ENCODE assay signal across 15 cellular contexts in genomic region chr6:30127238-30128093, GRCh38. TPM values are rescaled to one million over a fixed set of nuclear protein-coding genes. Genes with fewer than 3 reads are reported as not detected.
DNase-seq lines count a peak whose midpoint lies in the region; ATAC-seq, FAIRE-seq and TF ChIP-seq lines count a peak whose summit lies in the region.
"Had no signal": no experiment of that assay in that cellular context is flagged by ENCODE, and none has a peak within 500 bp of the region (broad histone marks: within the 10 kb centered on the region; RNA-seq: fewer than 3 reads in every experiment).

No MANE protein-coding gene starts in this region.

- H3K36me3 Mint-ChIP-seq in activated B cell treated with CpG ODN at 0.5 μM for 24 hours (ENCODE audit: low read depth) (no peaks in the 10 kb centered on the region), nephron progenitor cell (ENCODE audit: low read depth) (no peaks in the 10 kb centered on the region)
- H3K36me3 Mint-ChIP-seq: activated naive CD8-positive, alpha-beta T cell treated with anti-CD3 and anti-CD28 coated beads, Interleukin-2, amount 10 ng/mL, durations not matched to agents 7 days and 5 days had no signal

- H3K27ac Mint-ChIP-seq in activated B cell treated with CpG ODN at 0.5 μM for 24 hours, result no peak overlapping the region
- no peak overlapping the region for H3K27ac Mint-ChIP-seq in nephron progenitor cell
- H3K27ac Mint-ChIP-seq: activated naive CD8-positive, alpha-beta T cell treated with anti-CD3 and anti-CD28 coated beads, Interleukin-2, amount 10 ng/mL, durations not matched to agents 7 days and 5 days had no signal

- intact Hi-C loops in activated B cell treated with CpG ODN at 0.5 μM for 24 hours (cut with micrococcal nuclease) (no loop called here), left ventricle myocardium superior (cut with micrococcal nuclease) (no loop called here), HepG2 (cut with micrococcal nuclease; ENCODE audit: unreplicated experiment) (no loop called here)

- H3K9me3 ChIP-seq in BLaER1, result no peaks in the 10 kb centered on the region
- H3K9me3 ChIP-seq in HepG2 (ENCODE audit: low read length), result no peaks in the 10 kb centered on the region

- ATAC-seq in activated B cell treated with CpG ODN at 0.5 μM for 24 hours (ENCODE audit: low read depth) (peak; percentile 76), left ventricle myocardium superior (peak; percentile 29), HepG2 (no peak)

- no peak for TF ChIP-seq CTCF in activated B cell treated with CpG ODN at 0.5 μM for 24 hours (IDR thresholded peaks at IDR 0.05)
- TF ChIP-seq CTCF in nephron progenitor cell (IDR thresholded peaks at IDR 0.05), result no peak
- no peak for TF ChIP-seq CTCF in HepG2 (CRISPR knock-in tag; IDR thresholded peaks at IDR 0.05)

- 79% methylated on average over 50 of the region's 50 CpGs for WGBS in HepG2 (ENCODE audit: low lambda C conversion rate)

- no peak for TF ChIP-seq POLR2A in HepG2 (IDR thresholded peaks at IDR 0.05; ENCODE audit: insufficient read depth in 1 of 2, low read depth in 2 of 2, low read length in 2 of 2)

- H3K4me3 ChIP-seq in BLaER1, result peak overlapping the region; percentile 55
- no peak overlapping the region for H3K4me3 ChIP-seq in HepG2 (replicated peaks in 1 of 3; ENCODE audit: insufficient read depth in 1 of 3, low read depth in 2 of 3, low read length in 3 of 3)

- no peaks in the 10 kb centered on the region for H3K79me2 ChIP-seq in HepG2 (ENCODE audit: insufficient read depth, low read length)

- H3K27me3 Mint-ChIP-seq in activated B cell treated with CpG ODN at 0.5 μM for 24 hours (peaks cover 53% of the 10 kb centered on the region), nephron progenitor cell (ENCODE audit: low read depth, poor library complexity) (peaks cover 90% of the 10 kb centered on the region)

- no peak overlapping the region for H2AFZ ChIP-seq in HepG2 (ENCODE audit: low read length)

- POLR2A ChIA-PET in activated B cell treated with CpG ODN at 0.5 μM for 24 hours (lab: Charles Lee) (interaction anchor here (0.9 kb wide), 1 partner anchor 67 kb away, joined by 3 read pairs; the partner anchor contains the start of gene POLR1H), HepG2 (lab: Yijun Ruan, JAX) (interaction anchor here (1.1 to 1.2 kb wide), 3 partner anchors 14 to 36 kb away, joined by 3 to 7 read pairs (median 4); partner anchors contain the start of genes TRIM15 and TRIM31)

- H4K20me1 ChIP-seq in BLaER1 (no peaks in the 10 kb centered on the region), HepG2 (ENCODE audit: insufficient read depth, low read length) (no peaks in the 10 kb centered on the region)

- H3K36me3 ChIP-seq in BLaER1, result no peaks in the 10 kb centered on the region
- H3K36me3 ChIP-seq in HepG2 (replicated peaks in 1 of 2; ENCODE audit: control insufficient read depth in 1 of 2, insufficient read depth in 2 of 2, low read length in 2 of 2), result no peaks in the 10 kb centered on the region

- in situ Hi-C loops in HepG2 (cut with HindIII; ENCODE audit: extremely low pct_ligation_motif_present, low pct_unique_long_range_greater_than_20kb), result no loop called here

- H3K9ac ChIP-seq in BLaER1, result 0 out of 2 replicates have a peak overlapping the region, but pooled peaks have one; percentile 30
- H3K9ac ChIP-seq in HepG2 (ENCODE audit: insufficient read depth, low read depth, low read length), result no peak overlapping the region

- no TSS peak for BruUV-seq in HepG2 (replicated peaks; lab: Mats Ljungman, UMichigan)

- peaks cover 54% of the 10 kb centered on the region for H3K4me1 ChIP-seq in BLaER1
- peaks cover 63% of the 10 kb centered on the region for H3K4me1 ChIP-seq in HepG2 (ENCODE audit: insufficient read depth, low read length)

- FAIRE-seq in HepG2 (lab: Jason Lieb, UNC), result no peak
- FAIRE-seq: RCC 7860 had no signal

- TF ChIP-seq EP300 in HepG2 (IDR thresholded peaks at IDR 0.05; ENCODE audit: low read depth in 2 of 2, low read length in 2 of 2), result no peak
- no peak for TF ChIP-seq EP300 in HepG2 (CRISPR knock-in tag; IDR thresholded peaks at IDR 0.05; ENCODE audit: borderline replicate concordance)

- peaks cover 28% of the 10 kb centered on the region for H3K27me3 ChIP-seq in BLaER1
- H3K27me3 ChIP-seq in HepG2 (ENCODE audit: control insufficient read depth in 1 of 2, insufficient read depth in 2 of 2, low read length in 2 of 2), result no peaks in the 10 kb centered on the region

- DNase-seq in activated B cell treated with CpG ODN at 0.5 μM for 24 hours, result no peak
- no peak for DNase-seq in left ventricle myocardium superior
- peak; percentile 55 for DNase-seq in nephron progenitor cell
- DNase-seq in NOMO-1 treated with dmso at 0.1 percent for 144 hours (lab: John Stamatoyannopoulos, UW; ENCODE audit: unreplicated experiment), result no peak
- no peak for DNase-seq in KG1 (lab: John Stamatoyannopoulos, UW)
- no peak for DNase-seq in NCI-H146 treated with DMSO at 0.1 percent for 48 hours (lab: John Stamatoyannopoulos, UW; ENCODE audit: unreplicated experiment)
- DNase-seq in HepG2 (ENCODE audit: low spot score), result no peak
- DNase-seq: activated naive CD8-positive, alpha-beta T cell treated with anti-CD3 and anti-CD28 coated beads, Interleukin-2, amount 10 ng/mL, durations not matched to agents 7 days and 5 days; DMS79 treated with DMSO at 0.1 percent for 48 hours; NCI-H226; stimulated activated CD4-positive, alpha-beta T cell treated with anti-CD3 and anti-CD28 coated beads, Interleukin-12 subunit alpha, Interleukin-12 subunit beta, amount 100 ng/mL, for 4 hours had no signal

- no peak for TF ChIP-seq RAD21 in HepG2 (CRISPR knock-in tag; IDR thresholded peaks at IDR 0.05)

- no peak overlapping the region for H3K4me3 Mint-ChIP-seq in activated B cell treated with CpG ODN at 0.5 μM for 24 hours
- H3K4me3 Mint-ChIP-seq in nephron progenitor cell, result peak overlapping the region; percentile 82
- H3K4me3 Mint-ChIP-seq: activated naive CD8-positive, alpha-beta T cell treated with anti-CD3 and anti-CD28 coated beads, Interleukin-2, amount 10 ng/mL, durations not matched to agents 7 days and 5 days had no signal

- H3K27ac ChIP-seq in BLaER1 (peak overlapping the region; percentile 60), HepG2 (ENCODE audit: extremely low read length, insufficient read depth, low read length) (no peak overlapping the region)
- H3K27ac ChIP-seq: dorsolateral prefrontal cortex had no signal

- peaks cover 15% of the 10 kb centered on the region for H3K4me1 Mint-ChIP-seq in activated B cell treated with CpG ODN at 0.5 μM for 24 hours
- H3K4me1 Mint-ChIP-seq in nephron progenitor cell, result peaks cover 20% of the 10 kb centered on the region

- CTCF ChIA-PET in activated B cell treated with CpG ODN at 0.5 μM for 24 hours (lab: Charles Lee) (interaction anchor here (0.7 to 1.4 kb wide), 3 partner anchors 24 to 629 kb away, joined by 3 to 8 read pairs (median 6); no protein-coding TSS in a partner anchor), HepG2 (lab: Yijun Ruan, JAX; ENCODE audit: low intra/inter-chr PET ratio, low total read pairs) (interaction anchor here (6.5 kb wide), 1 partner anchor 24 kb away, joined by 140 read pairs; no protein-coding TSS in a partner anchor)

- H3K9me3 Mint-ChIP-seq in activated B cell treated with CpG ODN at 0.5 μM for 24 hours (no peaks in the 10 kb centered on the region), nephron progenitor cell (no peaks in the 10 kb centered on the region)
- H3K9me3 Mint-ChIP-seq: activated naive CD8-positive, alpha-beta T cell treated with anti-CD3 and anti-CD28 coated beads, Interleukin-2, amount 10 ng/mL, durations not matched to agents 7 days and 5 days had no signal

- H3K4me2 ChIP-seq in BLaER1 (peak overlapping the region; percentile 86), HepG2 (ENCODE audit: low read depth, low read length) (no peak overlapping the region)

RNA-seq across cellular contexts. Expression of gene TRIM40, which starts 8.5 kb away (rescaled TPM):
- total RNA-seq in activated B cell treated with CpG ODN at 0.5 μM for 24 hours, result not detected in 2 replicates
- total RNA-seq in left ventricle myocardium superior, result not detected
- total RNA-seq in HepG2 (2016; rRNA removed; fragmentation: Illumina TruSeq; extraction: Trizol), result 0.13 TPM in 1 of 2 replicates, not detected in the other
- not detected in 2 replicates for total RNA-seq in HepG2 (2016; cell fraction: cytosol; rRNA removed; fragmentation: Illumina TruSeq; extraction: Trizol; ENCODE audit: low read depth)
- total RNA-seq in HepG2 (2016; cell fraction: insoluble cytoplasmic fraction; rRNA removed; fragmentation: Illumina TruSeq; extraction: Trizol), result 0.09 and 0.10 TPM in 2 replicates
- not detected in 2 replicates for total RNA-seq in HepG2 (2016; cell fraction: membrane; rRNA removed; fragmentation: Illumina TruSeq; extraction: Trizol)
- not detected in 2 replicates for total RNA-seq in HepG2 (2016; cell fraction: nucleus; rRNA removed; fragmentation: Illumina TruSeq; extraction: Trizol)
- polyA plus RNA-seq in HepG2 (2011; rRNA removed), result 0.58 and 0.88 TPM in 2 replicates
- polyA plus RNA-seq in HepG2 (2011; cell fraction: cytosol; rRNA removed), result 0.39 and 0.55 TPM in 2 replicates
- 0.53 and 0.64 TPM in 2 replicates for polyA plus RNA-seq in HepG2 (2011; cell fraction: nucleus; rRNA removed)
- 0.29 TPM in 1 of 2 replicates, not detected in the other for polyA plus RNA-seq in HepG2 (2012)
- polyA plus RNA-seq in HepG2 (2016; cell fraction: cytosol; fragmentation: Illumina TruSeq; extraction: Trizol; ENCODE audit: low read depth), result not detected in 2 replicates
- 0.12 TPM in 1 of 2 replicates, not detected in the other for polyA plus RNA-seq in HepG2 (2016; cell fraction: insoluble cytoplasmic fraction; fragmentation: Illumina TruSeq; extraction: Trizol; ENCODE audit: low read depth)
- polyA plus RNA-seq in HepG2 (2016; cell fraction: membrane; fragmentation: Illumina TruSeq; extraction: Trizol; ENCODE audit: low read depth), result not detected in 2 replicates
- polyA plus RNA-seq in HepG2 (2016; cell fraction: nucleus; fragmentation: Illumina TruSeq; extraction: Trizol; ENCODE audit: insufficient read depth, low read depth), result not detected in 2 replicates
- 0.21 and 0.82 TPM in 2 replicates for polyA minus RNA-seq in HepG2 (2011; rRNA and poly(A)+ RNA removed; ENCODE audit: low replicate concordance)
- 0.69 TPM in 1 of 2 replicates, not detected in the other for polyA minus RNA-seq in HepG2 (2011; cell fraction: cytosol; rRNA and poly(A)+ RNA removed)
- polyA minus RNA-seq in HepG2 (2011; cell fraction: nucleus; rRNA and poly(A)+ RNA removed), result 0.64 and 0.75 TPM in 2 replicates
- total RNA-seq: activated naive CD8-positive, alpha-beta T cell treated with anti-CD3 and anti-CD28 coated beads, Interleukin-2, amount 10 ng/mL, durations not matched to agents 7 days and 5 days; dorsolateral prefrontal cortex; myocyte had no signal

RNA-seq across cellular contexts. Expression of gene TRIM31, which starts 14.6 kb away (rescaled TPM):
- not detected in 2 replicates for total RNA-seq in activated B cell treated with CpG ODN at 0.5 μM for 24 hours
- total RNA-seq in left ventricle myocardium superior, result not detected
- 0.51 TPM in 1 of 2 replicates, not detected in the other for total RNA-seq in HepG2 (2016; rRNA removed; fragmentation: Illumina TruSeq; extraction: Trizol)
- not detected in 2 replicates for total RNA-seq in HepG2 (2016; cell fraction: cytosol; rRNA removed; fragmentation: Illumina TruSeq; extraction: Trizol; ENCODE audit: low read depth)
- 0.11 TPM in 1 of 2 replicates, not detected in the other for total RNA-seq in HepG2 (2016; cell fraction: insoluble cytoplasmic fraction; rRNA removed; fragmentation: Illumina TruSeq; extraction: Trizol)
- total RNA-seq in HepG2 (2016; cell fraction: membrane; rRNA removed; fragmentation: Illumina TruSeq; extraction: Trizol), result not detected in 2 replicates
- 0.16 and 0.19 TPM in 2 replicates for total RNA-seq in HepG2 (2016; cell fraction: nucleus; rRNA removed; fragmentation: Illumina TruSeq; extraction: Trizol)
- 0.13 and 0.33 TPM in 2 replicates for polyA plus RNA-seq in HepG2 (2011; rRNA removed)
- polyA plus RNA-seq in HepG2 (2011; cell fraction: cytosol; rRNA removed), result 0.07 and 0.09 TPM in 2 replicates
- polyA plus RNA-seq in HepG2 (2011; cell fraction: nucleus; rRNA removed), result 0.76 and 0.97 TPM in 2 replicates
- 3.9 and 7.8 TPM in 2 replicates for polyA plus RNA-seq in HepG2 (2012)
- 0.08 and 0.22 TPM in 2 replicates for polyA plus RNA-seq in HepG2 (2016; cell fraction: cytosol; fragmentation: Illumina TruSeq; extraction: Trizol; ENCODE audit: low read depth)
- polyA plus RNA-seq in HepG2 (2016; cell fraction: insoluble cytoplasmic fraction; fragmentation: Illumina TruSeq; extraction: Trizol; ENCODE audit: low read depth), result not detected in 2 replicates
- not detected in 2 replicates for polyA plus RNA-seq in HepG2 (2016; cell fraction: membrane; fragmentation: Illumina TruSeq; extraction: Trizol; ENCODE audit: low read depth)
- polyA plus RNA-seq in HepG2 (2016; cell fraction: nucleus; fragmentation: Illumina TruSeq; extraction: Trizol; ENCODE audit: insufficient read depth, low read depth), result 0.30 TPM in 1 of 2 replicates, not detected in the other
- polyA minus RNA-seq in HepG2 (2011; rRNA and poly(A)+ RNA removed; ENCODE audit: low replicate concordance), result 0.09 and 0.16 TPM in 2 replicates
- not detected in 2 replicates for polyA minus RNA-seq in HepG2 (2011; cell fraction: cytosol; rRNA and poly(A)+ RNA removed)
- polyA minus RNA-seq in HepG2 (2011; cell fraction: nucleus; rRNA and poly(A)+ RNA removed), result 1.3 and 3.5 TPM in 2 replicates
- total RNA-seq: activated naive CD8-positive, alpha-beta T cell treated with anti-CD3 and anti-CD28 coated beads, Interleukin-2, amount 10 ng/mL, durations not matched to agents 7 days and 5 days; dorsolateral prefrontal cortex; myocyte had no signal

RNA-seq across cellular contexts. Expression of gene TRIM10, which starts 33.5 kb away (rescaled TPM):
- not detected in 2 replicates for total RNA-seq in activated B cell treated with CpG ODN at 0.5 μM for 24 hours
- not detected for total RNA-seq in left ventricle myocardium superior
- 4.1 and 4.5 TPM in 2 replicates for total RNA-seq in HepG2 (2016; rRNA removed; fragmentation: Illumina TruSeq; extraction: Trizol)
- 0.44 and 0.61 TPM in 2 replicates for total RNA-seq in HepG2 (2016; cell fraction: cytosol; rRNA removed; fragmentation: Illumina TruSeq; extraction: Trizol; ENCODE audit: low read depth)
- total RNA-seq in HepG2 (2016; cell fraction: insoluble cytoplasmic fraction; rRNA removed; fragmentation: Illumina TruSeq; extraction: Trizol), result 3.6 and 4.2 TPM in 2 replicates
- 2.1 and 2.3 TPM in 2 replicates for total RNA-seq in HepG2 (2016; cell fraction: membrane; rRNA removed; fragmentation: Illumina TruSeq; extraction: Trizol)
- 4.0 and 4.1 TPM in 2 replicates for total RNA-seq in HepG2 (2016; cell fraction: nucleus; rRNA removed; fragmentation: Illumina TruSeq; extraction: Trizol)
- polyA plus RNA-seq in HepG2 (2011; rRNA removed), result 6.8 and 7.6 TPM in 2 replicates
- polyA plus RNA-seq in HepG2 (2011; cell fraction: cytosol; rRNA removed), result 3.3 and 4.0 TPM in 2 replicates
- 11.9 and 13.4 TPM in 2 replicates for polyA plus RNA-seq in HepG2 (2011; cell fraction: nucleus; rRNA removed)
- polyA plus RNA-seq in HepG2 (2012), result 4.9 and 6.0 TPM in 2 replicates
- polyA plus RNA-seq in HepG2 (2016; cell fraction: cytosol; fragmentation: Illumina TruSeq; extraction: Trizol; ENCODE audit: low read depth), result 0.32 and 0.33 TPM in 2 replicates
- polyA plus RNA-seq in HepG2 (2016; cell fraction: insoluble cytoplasmic fraction; fragmentation: Illumina TruSeq; extraction: Trizol; ENCODE audit: low read depth), result 4.6 and 4.8 TPM in 2 replicates
- polyA plus RNA-seq in HepG2 (2016; cell fraction: membrane; fragmentation: Illumina TruSeq; extraction: Trizol; ENCODE audit: low read depth), result 1.0 and 1.3 TPM in 2 replicates
- polyA plus RNA-seq in HepG2 (2016; cell fraction: nucleus; fragmentation: Illumina TruSeq; extraction: Trizol; ENCODE audit: insufficient read depth, low read depth), result 8.1 and 9.5 TPM in 2 replicates
- polyA minus RNA-seq in HepG2 (2011; rRNA and poly(A)+ RNA removed; ENCODE audit: low replicate concordance), result 0.05 and 3.6 TPM in 2 replicates
- polyA minus RNA-seq in HepG2 (2011; cell fraction: cytosol; rRNA and poly(A)+ RNA removed), result 2.0 and 2.2 TPM in 2 replicates
- 4.0 and 5.1 TPM in 2 replicates for polyA minus RNA-seq in HepG2 (2011; cell fraction: nucleus; rRNA and poly(A)+ RNA removed)
- total RNA-seq: activated naive CD8-positive, alpha-beta T cell treated with anti-CD3 and anti-CD28 coated beads, Interleukin-2, amount 10 ng/mL, durations not matched to agents 7 days and 5 days; myocyte had no signal

RNA-seq across cellular contexts. Expression of gene TRIM15, which starts 35.9 kb away (rescaled TPM):
- total RNA-seq in activated B cell treated with CpG ODN at 0.5 μM for 24 hours, result not detected in 2 replicates
- total RNA-seq in left ventricle myocardium superior, result not detected
- total RNA-seq in HepG2 (2016; rRNA removed; fragmentation: Illumina TruSeq; extraction: Trizol), result 30.4 and 35.1 TPM in 2 replicates
- 5.9 and 7.6 TPM in 2 replicates for total RNA-seq in HepG2 (2016; cell fraction: cytosol; rRNA removed; fragmentation: Illumina TruSeq; extraction: Trizol; ENCODE audit: low read depth)
- total RNA-seq in HepG2 (2016; cell fraction: insoluble cytoplasmic fraction; rRNA removed; fragmentation: Illumina TruSeq; extraction: Trizol), result 25.6 and 34.0 TPM in 2 replicates
- 13.2 and 15.4 TPM in 2 replicates for total RNA-seq in HepG2 (2016; cell fraction: membrane; rRNA removed; fragmentation: Illumina TruSeq; extraction: Trizol)
- total RNA-seq in HepG2 (2016; cell fraction: nucleus; rRNA removed; fragmentation: Illumina TruSeq; extraction: Trizol), result 26.9 and 31.0 TPM in 2 replicates
- 38.2 and 41.7 TPM in 2 replicates for polyA plus RNA-seq in HepG2 (2011; rRNA removed)
- 29.0 and 39.2 TPM in 2 replicates for polyA plus RNA-seq in HepG2 (2011; cell fraction: cytosol; rRNA removed)
- polyA plus RNA-seq in HepG2 (2011; cell fraction: nucleus; rRNA removed), result 86.1 and 97.2 TPM in 2 replicates
- 34.9 and 37.3 TPM in 2 replicates for polyA plus RNA-seq in HepG2 (2012)
- polyA plus RNA-seq in HepG2 (2016; cell fraction: cytosol; fragmentation: Illumina TruSeq; extraction: Trizol; ENCODE audit: low read depth), result 4.4 and 6.6 TPM in 2 replicates
- polyA plus RNA-seq in HepG2 (2016; cell fraction: insoluble cytoplasmic fraction; fragmentation: Illumina TruSeq; extraction: Trizol; ENCODE audit: low read depth), result 20.8 and 23.2 TPM in 2 replicates
- polyA plus RNA-seq in HepG2 (2016; cell fraction: membrane; fragmentation: Illumina TruSeq; extraction: Trizol; ENCODE audit: low read depth), result 8.8 and 10.0 TPM in 2 replicates
- polyA plus RNA-seq in HepG2 (2016; cell fraction: nucleus; fragmentation: Illumina TruSeq; extraction: Trizol; ENCODE audit: insufficient read depth, low read depth), result 40.0 and 40.3 TPM in 2 replicates
- 0.12 and 47.7 TPM in 2 replicates for polyA minus RNA-seq in HepG2 (2011; rRNA and poly(A)+ RNA removed; ENCODE audit: low replicate concordance)
- polyA minus RNA-seq in HepG2 (2011; cell fraction: cytosol; rRNA and poly(A)+ RNA removed), result 22.0 and 26.2 TPM in 2 replicates
- 45.7 and 67.4 TPM in 2 replicates for polyA minus RNA-seq in HepG2 (2011; cell fraction: nucleus; rRNA and poly(A)+ RNA removed)
- total RNA-seq: activated naive CD8-positive, alpha-beta T cell treated with anti-CD3 and anti-CD28 coated beads, Interleukin-2, amount 10 ng/mL, durations not matched to agents 7 days and 5 days; dorsolateral prefrontal cortex; myocyte had no signal

RNA-seq across cellular contexts. Expression of gene RNF39, which starts 51.9 kb away (rescaled TPM):
- total RNA-seq in activated B cell treated with CpG ODN at 0.5 μM for 24 hours (not detected in 2 replicates), left ventricle myocardium superior (not detected), HepG2 (2016; rRNA removed; fragmentation: Illumina TruSeq; extraction: Trizol) (0.13 TPM in 2 replicates)
- not detected in 2 replicates for total RNA-seq in HepG2 (2016; cell fraction: cytosol; rRNA removed; fragmentation: Illumina TruSeq; extraction: Trizol; ENCODE audit: low read depth)
- total RNA-seq in HepG2 (2016; cell fraction: insoluble cytoplasmic fraction; rRNA removed; fragmentation: Illumina TruSeq; extraction: Trizol), result 0.24 TPM in 1 of 2 replicates, not detected in the other
- total RNA-seq in HepG2 (2016; cell fraction: membrane; rRNA removed; fragmentation: Illumina TruSeq; extraction: Trizol), result 0.07 and 0.09 TPM in 2 replicates
- not detected in 2 replicates for total RNA-seq in HepG2 (2016; cell fraction: nucleus; rRNA removed; fragmentation: Illumina TruSeq; extraction: Trizol)
- 1.8 and 2.2 TPM in 2 replicates for polyA plus RNA-seq in HepG2 (2011; rRNA removed)
- polyA plus RNA-seq in HepG2 (2011; cell fraction: cytosol; rRNA removed), result 1.9 and 2.2 TPM in 2 replicates
- 0.76 and 1.4 TPM in 2 replicates for polyA plus RNA-seq in HepG2 (2011; cell fraction: nucleus; rRNA removed)
- polyA plus RNA-seq in HepG2 (2012), result 3.2 and 3.8 TPM in 2 replicates
- not detected in 2 replicates for polyA plus RNA-seq in HepG2 (2016; cell fraction: cytosol; fragmentation: Illumina TruSeq; extraction: Trizol; ENCODE audit: low read depth)
- polyA plus RNA-seq in HepG2 (2016; cell fraction: insoluble cytoplasmic fraction; fragmentation: Illumina TruSeq; extraction: Trizol; ENCODE audit: low read depth), result 0.37 and 0.41 TPM in 2 replicates
- polyA plus RNA-seq in HepG2 (2016; cell fraction: membrane; fragmentation: Illumina TruSeq; extraction: Trizol; ENCODE audit: low read depth), result not detected in 2 replicates
- 0.23 and 0.78 TPM in 2 replicates for polyA plus RNA-seq in HepG2 (2016; cell fraction: nucleus; fragmentation: Illumina TruSeq; extraction: Trizol; ENCODE audit: insufficient read depth, low read depth)
- 0.26 and 0.84 TPM in 2 replicates for polyA minus RNA-seq in HepG2 (2011; rRNA and poly(A)+ RNA removed; ENCODE audit: low replicate concordance)
- polyA minus RNA-seq in HepG2 (2011; cell fraction: cytosol; rRNA and poly(A)+ RNA removed), result 0.62 and 1.1 TPM in 2 replicates
- polyA minus RNA-seq in HepG2 (2011; cell fraction: nucleus; rRNA and poly(A)+ RNA removed), result 0.37 and 0.39 TPM in 2 replicates
- total RNA-seq: activated naive CD8-positive, alpha-beta T cell treated with anti-CD3 and anti-CD28 coated beads, Interleukin-2, amount 10 ng/mL, durations not matched to agents 7 days and 5 days; myocyte had no signal
